In genomic region chr2:11459816-11460215, GRCh38 we compare ENCODE assay signal across 26 cellular contexts.
"Had no signal": no experiment of that assay in that cellular context is flagged by ENCODE, and none has a peak within 500 bp of the region (broad histone marks: within the 10 kb centered on the region; RNA-seq: fewer than 3 reads in every experiment).

No MANE protein-coding gene starts in this region.

- DNase-seq: activated CD4-positive, alpha-beta memory T cell treated with anti-CD3 and anti-CD28 coated beads, Interleukin-2, amount 10 ng/mL, durations not matched to agents 7 days and 5 days; activated CD4-positive, alpha-beta T cell treated with anti-CD3 and anti-CD28 coated beads for 1 hour; activated CD4-positive, alpha-beta T cell treated with anti-CD3 and anti-CD28 coated beads for 4 hours; activated CD4-positive, alpha-beta T cell treated with anti-CD3 and anti-CD28 coated beads, Interleukin-2, amount 10 ng/mL, durations not matched to agents 7 days and 5 days; activated CD4-positive, alpha-beta T cell treated with anti-CD3 and anti-CD28 coated beads, Interleukin-2, amount 50 U/mL, for 4 hours; activated CD8-positive, alpha-beta memory T cell treated with anti-CD3 and anti-CD28 coated beads, Interleukin-2, amount 50 U/mL, for 48 hours; activated gamma-delta T cell; activated naive CD4-positive, alpha-beta T cell; activated naive CD4-positive, alpha-beta T cell treated with anti-CD3 and anti-CD28 coated beads, Interleukin-2, amount 10 ng/mL, durations not matched to agents 7 days and 5 days; activated naive CD8-positive, alpha-beta T cell treated with anti-CD3 and anti-CD28 coated beads, Interleukin-2, amount 10 ng/mL, durations not matched to agents 7 days and 5 days; activated T-cell treated with anti-CD3 and anti-CD28 coated beads for 4 hours; activated T-cell treated with anti-CD3 and anti-CD28 coated beads, Interleukin-2, amount 50 U/mL, for 24 hours; activated T-cell treated with anti-CD3 and anti-CD28 coated beads, Interleukin-2, amount 50 U/mL, for 72 hours; anterior cingulate cortex; brain microvascular endothelial cell; caudate nucleus; colonic mucosa; effector memory CD4-positive, alpha-beta T cell; endodermal cell; foreskin fibroblast; glutamatergic neuron; T-helper 2 cell had no signal

- H3K27me3 ChIP-seq: brain microvascular endothelial cell, colonic mucosa had no signal

- H3K9me3 ChIP-seq: colonic mucosa had no signal

- H3K4me3 ChIP-seq: colonic mucosa had no signal

- H3K36me3 ChIP-seq: colonic mucosa had no signal

- ATAC-seq: activated naive CD4-positive, alpha-beta T cell treated with anti-CD3 and anti-CD28 coated beads, Interleukin-2, amount 50 U/mL, for 72 hours; activated T-cell treated with anti-CD3 and anti-CD28 coated beads, Interleukin-2, amount 50 U/mL, for 72 hours; esophagus mucosa; WTC11 had no signal

- H3K27ac ChIP-seq: brain microvascular endothelial cell, colonic mucosa, VCaP had no signal
